19 cellular contexts compared by ENCODE assay signal in genomic region chr3:149016242-149016641, GRCh38. TPM values are rescaled to one million over a fixed set of nuclear protein-coding genes. Genes with fewer than 3 reads are reported as not detected.
A peak's percentile ranks its signal among the peaks of the same experiment; 100 is the strongest.
DNase-seq lines count a peak whose midpoint lies in the region; ATAC-seq and TF ChIP-seq lines count a peak whose summit lies in the region.
"Had no signal": no experiment of that assay in that cellular context is flagged by ENCODE, and none has a peak within 500 bp of the region (broad histone marks: within the 10 kb centered on the region; RNA-seq: fewer than 3 reads in every experiment).

No MANE protein-coding gene starts in this region.

- no peak overlapping the region for H4K8ac ChIP-seq in mesendoderm (ENCODE audit: low read depth, low read length)

- H3K27me3 Mint-ChIP-seq in activated T-helper 17 cell treated with anti-CD3 and anti-CD28 coated beads, Interleukin-2, amount 50 U/mL, for 72 hours, result no peaks in the 10 kb centered on the region
- H3K27me3 Mint-ChIP-seq: activated naive CD4-positive, alpha-beta T cell treated with anti-CD3 and anti-CD28 coated beads, Interleukin-2, amount 10 ng/mL, durations not matched to agents 7 days and 5 days; naive B cell; progenitor cell of endocrine pancreas had no signal

- no peak overlapping the region for H2BK5ac ChIP-seq in mesendoderm (ENCODE audit: low read length)

- H3K4me2 ChIP-seq in mesendoderm (ENCODE audit: low read length), result no peak overlapping the region

- H3K4me1 ChIP-seq in left ventricle myocardium inferior (peaks cover 77% of the 10 kb centered on the region), stomach (peaks cover 6 to 44% (median 22%) of the 10 kb centered on the region in 4 donors), mesendoderm (ENCODE audit: control insufficient read depth, low read depth, low read length) (peaks cover 2% of the 10 kb centered on the region)

- no peak for TF ChIP-seq POLR2A in stomach (IDR thresholded peaks at IDR 0.05)

- H2AK5ac ChIP-seq in mesendoderm (ENCODE audit: low read length), result no peak overlapping the region

- H3K4me1 Mint-ChIP-seq in activated T-helper 17 cell treated with anti-CD3 and anti-CD28 coated beads, Interleukin-2, amount 50 U/mL, for 72 hours, result peaks cover 32% of the 10 kb centered on the region
- H3K4me1 Mint-ChIP-seq: activated naive CD4-positive, alpha-beta T cell treated with anti-CD3 and anti-CD28 coated beads, Interleukin-2, amount 10 ng/mL, durations not matched to agents 7 days and 5 days had no signal

- no peak overlapping the region for H3K4ac ChIP-seq in mesendoderm (ENCODE audit: low read depth, low read length)

- H3K27ac ChIP-seq in left ventricle myocardium inferior (replicated peaks) (peak overlapping the region; percentile 74), stomach (peak overlapping the region in 4 of 5 donors; percentile 1 to 59 (median 22)), mesendoderm (ENCODE audit: low read depth, low read length) (no peak overlapping the region)

- no peak for ATAC-seq in Right ventricle myocardium superior (ENCODE audit: poor library complexity)
- no peak for ATAC-seq in activated T-helper 17 cell treated with anti-CD3 and anti-CD28 coated beads, Interleukin-2, amount 50 U/mL, for 72 hours (replicated peaks)

- H2BK15ac ChIP-seq in mesendoderm (replicated peaks; ENCODE audit: low read depth), result no peak overlapping the region

- peaks cover 69% of the 10 kb centered on the region for H3K36me3 Mint-ChIP-seq in activated T-helper 17 cell treated with anti-CD3 and anti-CD28 coated beads, Interleukin-2, amount 50 U/mL, for 72 hours (ENCODE audit: low read depth)

- DNase-seq in left ventricle myocardium inferior (no peak), Right ventricle myocardium superior (no peak), fibroblast of mammary gland (ENCODE audit: low read depth) (peak; percentile 27), stomach (no peak), cerebellum (ENCODE audit: low spot score) (no peak), D341Med (ENCODE audit: low spot score) (no peak), mesendoderm (no peak)
- DNase-seq: activated CD4-positive, CD25-positive, alpha-beta regulatory T cell; activated naive CD4-positive, alpha-beta T cell treated with anti-CD3 and anti-CD28 coated beads, Interleukin-2, amount 10 ng/mL, durations not matched to agents 7 days and 5 days; H9; left lung; naive B cell; NCI-H1694 treated with DMSO at 0.1 percent for 48 hours; NCI-H446 treated with DMSO at 0.1 percent for 48 hours; SHP77; substantia nigra had no signal

- H3K27me3 ChIP-seq in left ventricle myocardium inferior (ENCODE audit: low read depth), result no peaks in the 10 kb centered on the region
- H3K27me3 ChIP-seq in stomach, result no peaks in the 10 kb centered on the region
- H3K27me3 ChIP-seq in mesendoderm (ENCODE audit: insufficient read depth, low read length, poor library complexity), result no peaks in the 10 kb centered on the region
- H3K27me3 ChIP-seq: left lung had no signal

- intact Hi-C loops in left ventricle myocardium inferior (cut with micrococcal nuclease) (no loop called here), Right ventricle myocardium superior (cut with DNase I) (no loop called here), stomach (cut with DNase I; ENCODE audit: low total_unique reads) (no loop called here)

- no peak overlapping the region for H3K56ac ChIP-seq in mesendoderm (ENCODE audit: low read length)

- H3K4me3 ChIP-seq in left ventricle myocardium inferior, result no peak overlapping the region
- H3K4me3 ChIP-seq in fibroblast of mammary gland (ENCODE audit: control insufficient read depth, low read depth, low read length), result no peak overlapping the region
- no peak overlapping the region for H3K4me3 ChIP-seq in stomach
- H3K4me3 ChIP-seq in mesendoderm (ENCODE audit: low read length), result no peak overlapping the region
- H3K4me3 ChIP-seq: left lung had no signal

- H3K79me1 ChIP-seq in mesendoderm (ENCODE audit: low read length), result no peaks in the 10 kb centered on the region

- peak overlapping the region; percentile 39 for H3K27ac Mint-ChIP-seq in activated T-helper 17 cell treated with anti-CD3 and anti-CD28 coated beads, Interleukin-2, amount 50 U/mL, for 72 hours
- H3K27ac Mint-ChIP-seq: activated naive CD4-positive, alpha-beta T cell treated with anti-CD3 and anti-CD28 coated beads, Interleukin-2, amount 10 ng/mL, durations not matched to agents 7 days and 5 days; naive B cell; progenitor cell of endocrine pancreas had no signal

- H3K4me3 Mint-ChIP-seq in activated T-helper 17 cell treated with anti-CD3 and anti-CD28 coated beads, Interleukin-2, amount 50 U/mL, for 72 hours, result no peak overlapping the region
- H3K4me3 Mint-ChIP-seq: activated naive CD4-positive, alpha-beta T cell treated with anti-CD3 and anti-CD28 coated beads, Interleukin-2, amount 10 ng/mL, durations not matched to agents 7 days and 5 days; H9; naive B cell; T-helper 1 cell treated with Interleukin-12 subunit alpha and Interleukin-12 subunit beta and Interleukin-4 antibody, amounts not matched to agents 30 μg/mL and 1 μg/mL, for 36 hours had no signal

- no peaks in the 10 kb centered on the region for H3K9me3 Mint-ChIP-seq in activated T-helper 17 cell treated with anti-CD3 and anti-CD28 coated beads, Interleukin-2, amount 50 U/mL, for 72 hours
- H3K9me3 Mint-ChIP-seq: activated naive CD4-positive, alpha-beta T cell treated with anti-CD3 and anti-CD28 coated beads, Interleukin-2, amount 10 ng/mL, durations not matched to agents 7 days and 5 days; H9; naive B cell; T-helper 1 cell treated with Interleukin-12 subunit alpha and Interleukin-12 subunit beta and Interleukin-4 antibody, amounts not matched to agents 30 μg/mL and 1 μg/mL, for 36 hours had no signal

- 89 to 100% (median 98%) methylated on average over 1 to 2 of the region's 2 CpGs for WGBS in stomach, 5 donors
- WGBS in mesendoderm (ENCODE audit: extremely low coverage, insufficient coverage, low lambda C conversion rate), result no CpG with 5 or more reads among the region's 2 CpGs

- no peak overlapping the region for H3K23ac ChIP-seq in mesendoderm (ENCODE audit: low read length)

- H3K9ac ChIP-seq in mesendoderm (ENCODE audit: low read length), result no peak overlapping the region

- no peaks in the 10 kb centered on the region for H3K9me3 ChIP-seq in left ventricle myocardium inferior (replicated peaks)
- H3K9me3 ChIP-seq in stomach, result no peaks in the 10 kb centered on the region
- H3K9me3 ChIP-seq: left lung had no signal

- H4K5ac ChIP-seq in mesendoderm (ENCODE audit: low read length), result no peak overlapping the region

- H3K36me3 ChIP-seq in left ventricle myocardium inferior, result peaks cover 26% of the 10 kb centered on the region
- peaks cover 2 to 76% (median 58%) of the 10 kb centered on the region in 4 donors for H3K36me3 ChIP-seq in stomach
- H3K36me3 ChIP-seq in mesendoderm (ENCODE audit: control insufficient read depth, insufficient read depth, low read length), result no peaks in the 10 kb centered on the region

- H2BK120ac ChIP-seq in mesendoderm (ENCODE audit: low read depth, low read length), result no peak overlapping the region

- TF ChIP-seq EP300 in stomach (IDR thresholded peaks at IDR 0.05), result no peak

- no peak overlapping the region for H3K18ac ChIP-seq in mesendoderm (ENCODE audit: low read length)

- H3K79me2 ChIP-seq in mesendoderm (ENCODE audit: control insufficient read depth, insufficient read depth, low read length), result no peaks in the 10 kb centered on the region

- TF ChIP-seq CTCF in left ventricle myocardium inferior (IDR thresholded peaks at IDR 0.05; ENCODE audit: borderline replicate concordance), result no peak
- no peak for TF ChIP-seq CTCF in fibroblast of mammary gland (conservative IDR thresholded peaks at IDR 0.05; ENCODE audit: control insufficient read depth, insufficient read depth, low read depth, low read length)
- no peak for TF ChIP-seq CTCF in stomach (IDR thresholded peaks at IDR 0.05)

RNA-seq across cellular contexts. Expression of gene GYG1, which starts 24.9 kb away (rescaled TPM):
- 155 TPM for total RNA-seq in left ventricle myocardium inferior
- 171 TPM for total RNA-seq in Right ventricle myocardium superior
- 10 to 100 TPM; 17.1 to 37.4 TPM for total RNA-seq in activated T-helper 17 cell treated with anti-CD3 and anti-CD28 coated beads, Interleukin-2, amount 50 U/mL, for 72 hours
- total RNA-seq in stomach, result 100 to 1,000 TPM in 1 of 5 donors, 10 to 100 TPM in 3, 1 to 10 TPM in 1; 4.9 to 169 (median 32.1) TPM
- 10 to 100 TPM; 36.5 to 56.5 (median 39.7) TPM for polyA plus RNA-seq in stomach
- 27.4 TPM for total RNA-seq in cerebellum
- 18.7 TPM for polyA plus RNA-seq in mesendoderm (2013, experiment 1 of 2)
- 19.1 TPM for polyA plus RNA-seq in mesendoderm (2013, experiment 2 of 2)
